Comparison of ENCODE assay signal across 8 cellular contexts in genomic region chr3:160400631-160401150, GRCh38. TPM values are rescaled to one million over a fixed set of nuclear protein-coding genes. Genes with fewer than 3 reads are reported as not detected.
DNase-seq lines count a peak whose midpoint lies in the region; ATAC-seq and TF ChIP-seq lines count a peak whose summit lies in the region.

No MANE protein-coding gene starts in this region.

- H3K4me1 ChIP-seq in lower lobe of right lung: peaks cover 37% of the 10 kb centered on the region

- H3K27me3 ChIP-seq in AG04450 (ENCODE audit: control insufficient read depth, insufficient read depth, low read length) (no peaks in the 10 kb centered on the region), lower lobe of right lung (ENCODE audit: low read depth) (no peaks in the 10 kb centered on the region)

- H3K36me3 ChIP-seq in lower lobe of right lung: peaks cover 6% of the 10 kb centered on the region

- CTCF ChIA-PET in AG04450 (lab: Charles Lee): no interaction called here

- intact Hi-C loops in lower lobe of right lung (cut with DNase I): loop anchor here (10.0 kb wide), 1 partner anchor 366 kb away; no protein-coding TSS in a partner anchor

- peak overlapping the region; percentile 98 for H3K4me3 ChIP-seq in AG04450 (ENCODE audit: low read depth, low read length)
- H3K4me3 ChIP-seq in coronary artery: peak overlapping the region; percentile 91
- peak overlapping the region; percentile 81 for H3K4me3 ChIP-seq in lower lobe of right lung

- DNase-seq in AG04450 (ENCODE audit: low read depth, low spot score): no peak
- peak; percentile 19 for DNase-seq in GM20000 (ENCODE audit: low spot score)
- peak; percentile 32 for DNase-seq in SW480 (ENCODE audit: low spot score)
- DNase-seq in coronary artery (ENCODE audit: low spot score): peak; percentile 73
- DNase-seq in lower lobe of right lung: peak; percentile 66
- DNase-seq in stimulated activated naive CD8-positive, alpha-beta T cell treated with anti-CD3 and anti-CD28 coated beads, Interleukin-15, Interleukin-2, amounts not matched to agents 100 U/mL and 50 U/mL, for 24 hours: peak; percentile 35
- DNase-seq in NCI-H345 treated with DMSO at 0.1 percent for 48 hours (lab: John Stamatoyannopoulos, UW; ENCODE audit: unreplicated experiment): no peak

- no peak for TF ChIP-seq CTCF in AG04450 (IDR thresholded peaks at IDR 0.05; ENCODE audit: low read depth, low read length)
- TF ChIP-seq CTCF in GM20000 (IDR thresholded peaks at IDR 0.05; ENCODE audit: extremely low read depth, missing control alignments): no peak
- no peak for TF ChIP-seq CTCF in coronary artery (IDR thresholded peaks at IDR 0.05)
- TF ChIP-seq CTCF in lower lobe of right lung (IDR thresholded peaks at IDR 0.05): no peak

- peak overlapping the region; percentile 86 for H3K27ac ChIP-seq in AG04450 (ENCODE audit: low read depth, low read length)
- H3K27ac ChIP-seq in coronary artery: peak overlapping the region; percentile 85 to 95
- H3K27ac ChIP-seq in lower lobe of right lung: peak overlapping the region; percentile 88

- POLR2A ChIA-PET in AG04450 (lab: Yijun Ruan, JAX): interaction anchor here (1.7 kb wide), 1 partner anchor 49 kb away, joined by 5 read pairs; the partner anchor contains the start of gene TRIM59

- H3K9me3 ChIP-seq in AG04450 (ENCODE audit: control insufficient read depth, insufficient read depth, low read length): no peaks in the 10 kb centered on the region
- H3K9me3 ChIP-seq in lower lobe of right lung: no peaks in the 10 kb centered on the region

- peak; percentile 38 to 39 for ATAC-seq in lower lobe of right lung
- no peak for ATAC-seq in stimulated activated naive CD8-positive, alpha-beta T cell treated with anti-CD3 and anti-CD28 coated beads, Interleukin-15, Interleukin-2, amounts not matched to agents 100 U/mL and 50 U/mL, for 24 hours
- no peak for ATAC-seq in HG03280 (IDR thresholded peaks at IDR 0.05; ENCODE audit: unreplicated experiment)

RNA-seq across cellular contexts. Expression of gene SMC4, which starts 1.2 kb away (rescaled TPM):
- 23.5 and 42.0 TPM in 2 replicates for polyA plus RNA-seq in AG04450 (2011; rRNA removed)
- polyA minus RNA-seq in AG04450 (2011; rRNA and poly(A)+ RNA removed): 8.6 and 20.0 TPM in 2 replicates
- 57.6 TPM for total RNA-seq in lower lobe of right lung

RNA-seq across cellular contexts. Expression of gene IFT80, which starts 1.7 kb away (rescaled TPM):
- 29.2 and 43.5 TPM in 2 replicates for polyA plus RNA-seq in AG04450 (2011; rRNA removed)
- polyA minus RNA-seq in AG04450 (2011; rRNA and poly(A)+ RNA removed): 10.7 and 25.1 TPM in 2 replicates
- 37.7 TPM for total RNA-seq in lower lobe of right lung

RNA-seq across cellular contexts. Expression of gene TRIM59, which starts 48.9 kb away (rescaled TPM):
- polyA plus RNA-seq in AG04450 (2011; rRNA removed): 10.9 and 15.3 TPM in 2 replicates
- polyA minus RNA-seq in AG04450 (2011; rRNA and poly(A)+ RNA removed): 14.6 and 22.7 TPM in 2 replicates
- total RNA-seq in lower lobe of right lung: 4.4 TPM

Comparison
In these comparisons a context has a peak if more than half of its experiments do, and no peak if none do; other contexts are left out.
1. DNase-seq: peak in GM20000 (single experiment), SW480 (single experiment), coronary artery (single experiment), lower lobe of right lung (single experiment) and stimulated activated naive CD8-positive, alpha-beta T cell treated with anti-CD3 and anti-CD28 coated beads, Interleukin-15, Interleukin-2, amounts not matched to agents 100 U/mL and 50 U/mL, for 24 hours (single experiment); none in AG04450 (single experiment) and NCI-H345 treated with DMSO at 0.1 percent for 48 hours (single experiment).
2. ATAC-seq: peak in lower lobe of right lung (2 of 2); none in stimulated activated naive CD8-positive, alpha-beta T cell treated with anti-CD3 and anti-CD28 coated beads, Interleukin-15, Interleukin-2, amounts not matched to agents 100 U/mL and 50 U/mL, for 24 hours (single experiment) and HG03280 (single experiment).
3. Peak in every context shown above with its lines, with median percentiles within 50 percentile points of each other: H3K27ac ChIP-seq and H3K4me3 ChIP-seq.